1 cellular context compared by ENCODE assay signal in genomic region chr19:3243851-3244700, GRCh38.
TF ChIP-seq lines count a peak whose summit lies in the region.

No MANE protein-coding gene starts in this region.

TF ChIP-seq in HepG2, 621 proteins besides CTCF, POLR2A, EP300 and RAD21 (continued from another document and continues in another):
- TF ChIP-seq ZNF790 (CRISPR knock-in tag; IDR thresholded peaks at IDR 0.05; ENCODE audit: borderline replicate concordance) (no peak), ZNF160 (CRISPR knock-in tag; IDR thresholded peaks at IDR 0.05) (0 out of 2 replicates have a peak, but pooled peaks have one; percentile 32), ATF4 (CRISPR knock-in tag; IDR thresholded peaks at IDR 0.05) (no peak), ZBTB4 (CRISPR knock-in tag; IDR thresholded peaks at IDR 0.05; ENCODE audit: borderline replicate concordance) (no peak), MLLT10 (CRISPR knock-in tag; IDR thresholded peaks at IDR 0.05) (no peak), ONECUT2 (CRISPR knock-in tag; IDR thresholded peaks at IDR 0.05) (no peak), PBX3 (CRISPR knock-in tag; IDR thresholded peaks at IDR 0.05; ENCODE audit: borderline replicate concordance) (no peak), SMARCC2 (IDR thresholded peaks at IDR 0.05) (no peak), POLR2G (IDR thresholded peaks at IDR 0.05; ENCODE audit: low read depth, low read length) (no peak), HHEX (CRISPR knock-in tag; IDR thresholded peaks at IDR 0.05) (no peak), ZNF17 (CRISPR knock-in tag; IDR thresholded peaks at IDR 0.05) (no peak), NR2C2 (CRISPR knock-in tag; IDR thresholded peaks at IDR 0.05; ENCODE audit: borderline replicate concordance) (no peak), ZNF33A (CRISPR knock-in tag; IDR thresholded peaks at IDR 0.05; ENCODE audit: borderline replicate concordance) (no peak), KLF11 (CRISPR knock-in tag; IDR thresholded peaks at IDR 0.05) (peak; percentile 85; the same call in 1 of the 2 replicates), CCDC6 (CRISPR knock-in tag; IDR thresholded peaks at IDR 0.05) (no peak), NFE2 (CRISPR knock-in tag; IDR thresholded peaks at IDR 0.05) (no peak), SMAD9 (CRISPR knock-in tag; IDR thresholded peaks at IDR 0.05) (0 out of 2 replicates have a peak, but pooled peaks have one; percentile 62), SETDB1 (CRISPR knock-in tag; IDR thresholded peaks at IDR 0.05; ENCODE audit: borderline replicate concordance) (no peak), CBX5 (CRISPR knock-in tag; IDR thresholded peaks at IDR 0.05; ENCODE audit: borderline replicate concordance) (no peak), ZNF317 (CRISPR knock-in tag; IDR thresholded peaks at IDR 0.05) (no peak), ZNF33B (CRISPR knock-in tag; IDR thresholded peaks at IDR 0.05) (no peak), ZNF234 (CRISPR knock-in tag; conservative IDR thresholded peaks at IDR 0.05) (no peak), ZNF562 (CRISPR knock-in tag; IDR thresholded peaks at IDR 0.05; ENCODE audit: borderline replicate concordance) (no peak), ZNF530 (CRISPR knock-in tag; IDR thresholded peaks at IDR 0.05; ENCODE audit: low read depth) (0 out of 2 replicates have a peak, but pooled peaks have one; percentile 61), FLYWCH1 (CRISPR knock-in tag; IDR thresholded peaks at IDR 0.05) (no peak), BORCS8-MEF2B (CRISPR knock-in tag; IDR thresholded peaks at IDR 0.05) (peak; percentile 88), HOXA7 (CRISPR knock-in tag; IDR thresholded peaks at IDR 0.05) (no peak), MBNL3 (CRISPR knock-in tag; conservative IDR thresholded peaks at IDR 0.05) (no peak), MEIS1 (CRISPR knock-in tag; IDR thresholded peaks at IDR 0.05; ENCODE audit: borderline replicate concordance) (no peak), ZNF44 (CRISPR knock-in tag; IDR thresholded peaks at IDR 0.05) (no peak), POLR2AphosphoS5 (IDR thresholded peaks at IDR 0.05; ENCODE audit: low read depth, low read length) (no peak), ZNF782 (CRISPR knock-in tag; IDR thresholded peaks at IDR 0.05; ENCODE audit: borderline replicate concordance) (no peak), TSC22D2 (CRISPR knock-in tag; IDR thresholded peaks at IDR 0.05; ENCODE audit: borderline replicate concordance) (0 out of 2 replicates have a peak, but pooled peaks have one; percentile 74), MEIS2 (CRISPR knock-in tag; IDR thresholded peaks at IDR 0.05) (no peak; the same call in 1 of the 2 replicates), ARID2 (CRISPR knock-in tag; IDR thresholded peaks at IDR 0.05; ENCODE audit: borderline replicate concordance) (no peak), ZNF354B (CRISPR knock-in tag; IDR thresholded peaks at IDR 0.05) (no peak), ZSCAN5A (CRISPR knock-in tag; IDR thresholded peaks at IDR 0.05; ENCODE audit: borderline replicate concordance) (no peak), HOXA5 (CRISPR knock-in tag; IDR thresholded peaks at IDR 0.05) (no peak; the same call in 1 of the 2 replicates), ZNF678 (CRISPR knock-in tag; IDR thresholded peaks at IDR 0.05) (no peak), ZNF556 (CRISPR knock-in tag; IDR thresholded peaks at IDR 0.05; ENCODE audit: borderline replicate concordance) (no peak), PLSCR1 (CRISPR knock-in tag; IDR thresholded peaks at IDR 0.05; ENCODE audit: borderline replicate concordance) (no peak), ZSCAN21 (CRISPR knock-in tag; IDR thresholded peaks at IDR 0.05; ENCODE audit: borderline replicate concordance) (peak; percentile 89), ZBTB37 (CRISPR knock-in tag; IDR thresholded peaks at IDR 0.05) (no peak), ZNF704 (CRISPR knock-in tag; IDR thresholded peaks at IDR 0.05; ENCODE audit: borderline replicate concordance) (no peak)
- TF ChIP-seq, protein P1, sequence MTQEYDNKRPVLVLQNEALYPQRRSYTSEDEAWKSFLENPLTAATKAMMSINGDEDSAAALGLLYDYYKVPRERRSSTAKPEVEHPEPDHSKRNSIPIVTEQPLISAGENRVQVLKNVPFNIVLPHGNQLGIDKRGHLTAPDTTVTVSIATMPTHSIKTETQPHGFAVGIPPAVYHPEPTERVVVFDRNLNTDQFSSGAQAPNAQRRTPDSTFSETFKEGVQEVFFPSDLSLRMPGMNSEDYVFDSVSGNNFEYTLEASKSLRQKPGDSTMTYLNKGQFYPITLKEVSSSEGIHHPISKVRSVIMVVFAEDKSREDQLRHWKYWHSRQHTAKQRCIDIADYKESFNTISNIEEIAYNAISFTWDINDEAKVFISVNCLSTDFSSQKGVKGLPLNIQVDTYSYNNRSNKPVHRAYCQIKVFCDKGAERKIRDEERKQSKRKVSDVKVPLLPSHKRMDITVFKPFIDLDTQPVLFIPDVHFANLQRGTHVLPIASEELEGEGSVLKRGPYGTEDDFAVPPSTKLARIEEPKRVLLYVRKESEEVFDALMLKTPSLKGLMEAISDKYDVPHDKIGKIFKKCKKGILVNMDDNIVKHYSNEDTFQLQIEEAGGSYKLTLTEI (CRISPR knock-in tag; conservative IDR thresholded peaks at IDR 0.05) = no peak
- TF ChIP-seq, protein P2, sequence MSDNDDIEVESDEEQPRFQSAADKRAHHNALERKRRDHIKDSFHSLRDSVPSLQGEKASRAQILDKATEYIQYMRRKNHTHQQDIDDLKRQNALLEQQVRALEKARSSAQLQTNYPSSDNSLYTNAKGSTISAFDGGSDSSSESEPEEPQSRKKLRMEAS (IDR thresholded peaks at IDR 0.05) = no peak
- TF ChIP-seq, protein P3, sequence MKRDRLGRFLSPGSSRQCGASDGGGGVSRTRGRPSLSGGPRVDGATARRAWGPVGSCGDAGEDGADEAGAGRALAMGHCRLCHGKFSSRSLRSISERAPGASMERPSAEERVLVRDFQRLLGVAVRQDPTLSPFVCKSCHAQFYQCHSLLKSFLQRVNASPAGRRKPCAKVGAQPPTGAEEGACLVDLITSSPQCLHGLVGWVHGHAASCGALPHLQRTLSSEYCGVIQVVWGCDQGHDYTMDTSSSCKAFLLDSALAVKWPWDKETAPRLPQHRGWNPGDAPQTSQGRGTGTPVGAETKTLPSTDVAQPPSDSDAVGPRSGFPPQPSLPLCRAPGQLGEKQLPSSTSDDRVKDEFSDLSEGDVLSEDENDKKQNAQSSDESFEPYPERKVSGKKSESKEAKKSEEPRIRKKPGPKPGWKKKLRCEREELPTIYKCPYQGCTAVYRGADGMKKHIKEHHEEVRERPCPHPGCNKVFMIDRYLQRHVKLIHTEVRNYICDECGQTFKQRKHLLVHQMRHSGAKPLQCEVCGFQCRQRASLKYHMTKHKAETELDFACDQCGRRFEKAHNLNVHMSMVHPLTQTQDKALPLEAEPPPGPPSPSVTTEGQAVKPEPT (CRISPR knock-in tag; IDR thresholded peaks at IDR 0.05; ENCODE audit: low read depth) = no peak
- TF ChIP-seq, protein P4, sequence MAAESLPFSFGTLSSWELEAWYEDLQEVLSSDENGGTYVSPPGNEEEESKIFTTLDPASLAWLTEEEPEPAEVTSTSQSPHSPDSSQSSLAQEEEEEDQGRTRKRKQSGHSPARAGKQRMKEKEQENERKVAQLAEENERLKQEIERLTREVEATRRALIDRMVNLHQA (CRISPR knock-in tag; IDR thresholded peaks at IDR 0.05) = no peak
- TF ChIP-seq, protein P5, sequence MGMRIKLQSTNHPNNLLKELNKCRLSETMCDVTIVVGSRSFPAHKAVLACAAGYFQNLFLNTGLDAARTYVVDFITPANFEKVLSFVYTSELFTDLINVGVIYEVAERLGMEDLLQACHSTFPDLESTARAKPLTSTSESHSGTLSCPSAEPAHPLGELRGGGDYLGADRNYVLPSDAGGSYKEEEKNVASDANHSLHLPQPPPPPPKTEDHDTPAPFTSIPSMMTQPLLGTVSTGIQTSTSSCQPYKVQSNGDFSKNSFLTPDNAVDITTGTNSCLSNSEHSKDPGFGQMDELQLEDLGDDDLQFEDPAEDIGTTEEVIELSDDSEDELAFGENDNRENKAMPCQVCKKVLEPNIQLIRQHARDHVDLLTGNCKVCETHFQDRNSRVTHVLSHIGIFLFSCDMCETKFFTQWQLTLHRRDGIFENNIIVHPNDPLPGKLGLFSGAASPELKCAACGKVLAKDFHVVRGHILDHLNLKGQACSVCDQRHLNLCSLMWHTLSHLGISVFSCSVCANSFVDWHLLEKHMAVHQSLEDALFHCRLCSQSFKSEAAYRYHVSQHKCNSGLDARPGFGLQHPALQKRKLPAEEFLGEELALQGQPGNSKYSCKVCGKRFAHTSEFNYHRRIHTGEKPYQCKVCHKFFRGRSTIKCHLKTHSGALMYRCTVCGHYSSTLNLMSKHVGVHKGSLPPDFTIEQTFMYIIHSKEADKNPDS (CRISPR knock-in tag; IDR thresholded peaks at IDR 0.05) = 0 out of 2 replicates have a peak, but pooled peaks have one; percentile 34
- TF ChIP-seq, protein P6, sequence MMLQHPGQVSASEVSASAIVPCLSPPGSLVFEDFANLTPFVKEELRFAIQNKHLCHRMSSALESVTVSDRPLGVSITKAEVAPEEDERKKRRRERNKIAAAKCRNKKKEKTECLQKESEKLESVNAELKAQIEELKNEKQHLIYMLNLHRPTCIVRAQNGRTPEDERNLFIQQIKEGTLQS (CRISPR knock-in tag; IDR thresholded peaks at IDR 0.05) = no peak
- TF ChIP-seq, protein P7, sequence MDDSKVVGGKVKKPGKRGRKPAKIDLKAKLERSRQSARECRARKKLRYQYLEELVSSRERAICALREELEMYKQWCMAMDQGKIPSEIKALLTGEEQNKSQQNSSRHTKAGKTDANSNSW (CRISPR knock-in tag; IDR thresholded peaks at IDR 0.05; ENCODE audit: borderline replicate concordance) = no peak
